In the genomic region with DNA sequence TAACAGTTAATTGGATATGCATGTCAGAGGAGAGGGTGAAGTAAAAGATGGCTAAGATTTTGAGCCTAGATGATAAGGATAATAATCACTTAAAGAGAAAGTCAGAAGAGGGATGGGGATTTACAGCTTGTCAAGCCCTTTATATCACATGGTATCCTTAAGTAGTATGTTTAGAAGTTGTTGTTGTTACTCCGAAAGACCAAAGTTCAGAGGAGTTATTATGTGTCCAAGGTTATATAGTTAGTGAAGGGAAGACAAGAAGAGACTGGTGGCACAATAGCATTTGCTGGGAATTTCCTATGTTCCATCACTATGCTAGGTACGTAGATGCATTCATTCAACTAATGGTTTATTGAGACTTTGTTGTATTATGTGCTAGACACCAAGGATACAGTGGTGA, we compare ENCODE assay signal across 16 cellular contexts. TPM values are rescaled to one million over a fixed set of nuclear protein-coding genes. Genes with fewer than 3 reads are reported as not detected.
DNase-seq lines count a peak whose midpoint lies in the region; ATAC-seq, FAIRE-seq and TF ChIP-seq lines count a peak whose summit lies in the region.
"Had no signal": no experiment of that assay in that cellular context is flagged by ENCODE, and none has a peak within 500 bp of the region (broad histone marks: within the 10 kb centered on the region; RNA-seq: fewer than 3 reads in every experiment).

No MANE protein-coding gene starts in this region.

- H4K20me1 ChIP-seq in HepG2 (ENCODE audit: insufficient read depth, low read length) = no peaks in the 10 kb centered on the region; the same call in 1 of the 2 replicates

- H3K27me3 ChIP-seq in heart right ventricle (no peaks in the 10 kb centered on the region), esophagus muscularis mucosa (no peaks in the 10 kb centered on the region), rectal smooth muscle tissue (ENCODE audit: control insufficient read depth, insufficient read depth, low read length) (no peaks in the 10 kb centered on the region), HepG2 (ENCODE audit: control insufficient read depth in 1 of 2, insufficient read depth in 2 of 2, low read length in 2 of 2) (no peaks in the 10 kb centered on the region)

- DNase-seq in heart right ventricle = no peak
- no peak for DNase-seq in left cardiac atrium
- DNase-seq in esophagus muscularis mucosa (ENCODE audit: extremely low spot score) = no peak
- no peak for DNase-seq in Kasumi-1 (lab: John Stamatoyannopoulos, UW)
- DNase-seq in HepG2 (ENCODE audit: low spot score) = no peak
- DNase-seq in RCC 7860 (ENCODE audit: low spot score) = no peak
- DNase-seq: EL; HCEC 1CT; MV-4-11; NCI-H1436 treated with DMSO at 0.1 percent for 48 hours; NCI-H2227 treated with DMSO at 0.1 percent for 48 hours; NCI-H524 treated with DMSO at 0.1 percent for 48 hours; NK-92 treated with Interleukin-12 subunit alpha and Interleukin-12 subunit beta, amount 100 ng/mL, for 24 hours had no signal

- H3K4me2 ChIP-seq in HepG2 (ENCODE audit: low read depth, low read length) = no peak overlapping the region

- in situ Hi-C loops in HepG2 (cut with HindIII; ENCODE audit: extremely low pct_ligation_motif_present, low pct_unique_long_range_greater_than_20kb) = no loop called here

- peak overlapping the region in 9 of 10 donors; percentile 21 to 84 (median 74) for H3K27ac ChIP-seq in heart right ventricle
- peak overlapping the region; percentile 58 to 81 (median 76) for H3K27ac ChIP-seq in esophagus muscularis mucosa (replicated peaks in 1 of 4)
- peak overlapping the region; percentile 30 for H3K27ac ChIP-seq in rectal smooth muscle tissue (ENCODE audit: low read depth, low read length)
- no peak overlapping the region for H3K27ac ChIP-seq in HepG2 (ENCODE audit: extremely low read length, insufficient read depth, low read length)

- no peak overlapping the region for H3K9ac ChIP-seq in rectal smooth muscle tissue (ENCODE audit: low read length)
- H3K9ac ChIP-seq in HepG2 (ENCODE audit: insufficient read depth, low read depth, low read length) = no peak overlapping the region

- CTCF ChIA-PET in HepG2 (lab: Yijun Ruan, JAX; ENCODE audit: low intra/inter-chr PET ratio, low total read pairs) = no interaction called here

- H3K4me3 ChIP-seq in heart right ventricle (no peak overlapping the region), esophagus muscularis mucosa (no peak overlapping the region), rectal smooth muscle tissue (ENCODE audit: low read length) (no peak overlapping the region), HepG2 (replicated peaks in 1 of 3; ENCODE audit: insufficient read depth in 1 of 3, low read depth in 2 of 3, low read length in 3 of 3) (no peak overlapping the region)

- intact Hi-C loops in heart right ventricle (cut with DNase I) = no loop called here
- intact Hi-C loops in left cardiac atrium (cut with DNase I) = no loop called here
- intact Hi-C loops in esophagus muscularis mucosa (cut with DNase I) = no loop called here
- intact Hi-C loops in HepG2 (cut with micrococcal nuclease; ENCODE audit: unreplicated experiment) = no loop called here

- no peak for TF ChIP-seq RAD21 in HepG2 (CRISPR knock-in tag; IDR thresholded peaks at IDR 0.05)

- no peaks in the 10 kb centered on the region for H3K79me2 ChIP-seq in HepG2 (ENCODE audit: insufficient read depth, low read length)

- no TSS peak for BruUV-seq in HepG2 (replicated peaks; lab: Mats Ljungman, UMichigan)

- H3K4me1 ChIP-seq in heart right ventricle (peaks cover 4 to 47% (median 14%) of the 10 kb centered on the region in 9 donors), esophagus muscularis mucosa (peaks cover 30 to 54% (median 50%) of the 10 kb centered on the region in 4 donors), rectal smooth muscle tissue (ENCODE audit: control insufficient read depth, insufficient read depth, low read length) (peaks cover 20% of the 10 kb centered on the region), HepG2 (ENCODE audit: insufficient read depth, low read length) (no peaks in the 10 kb centered on the region)

- H3K36me3 ChIP-seq in heart right ventricle (peaks cover 0 to 93% (median 28%) of the 10 kb centered on the region in 9 donors), esophagus muscularis mucosa (peaks cover 7 to 72% (median 37%) of the 10 kb centered on the region in 4 donors), rectal smooth muscle tissue (ENCODE audit: control insufficient read depth, insufficient read depth, low read length) (peaks cover 16% of the 10 kb centered on the region), HepG2 (replicated peaks in 1 of 2; ENCODE audit: control insufficient read depth in 1 of 2, insufficient read depth in 2 of 2, low read length in 2 of 2) (peaks cover 4 to 14% of the 10 kb centered on the region in 2 experiments)

- no peak for ATAC-seq in heart right ventricle
- ATAC-seq in left cardiac atrium = no peak
- ATAC-seq in GM21360 (IDR thresholded peaks at IDR 0.05; ENCODE audit: unreplicated experiment) = no peak
- ATAC-seq in HepG2 = no peak

- H2AFZ ChIP-seq in HepG2 (ENCODE audit: low read length) = no peak overlapping the region

- no peak for TF ChIP-seq EP300 in esophagus muscularis mucosa (IDR thresholded peaks at IDR 0.05)
- no peak for TF ChIP-seq EP300 in HepG2 (IDR thresholded peaks at IDR 0.05; ENCODE audit: low read depth in 2 of 2, low read length in 2 of 2)
- TF ChIP-seq EP300 in HepG2 (CRISPR knock-in tag; IDR thresholded peaks at IDR 0.05; ENCODE audit: borderline replicate concordance) = no peak

- TF ChIP-seq CTCF in heart right ventricle (IDR thresholded peaks at IDR 0.05) (no peak), esophagus muscularis mucosa (IDR thresholded peaks at IDR 0.05) (no peak), HepG2 (CRISPR knock-in tag; IDR thresholded peaks at IDR 0.05) (no peak)

- no peak for TF ChIP-seq POLR2A in esophagus muscularis mucosa (IDR thresholded peaks at IDR 0.05; ENCODE audit: low read depth)
- TF ChIP-seq POLR2A in HepG2 (IDR thresholded peaks at IDR 0.05; ENCODE audit: insufficient read depth in 1 of 2, low read depth in 2 of 2, low read length in 2 of 2) = no peak

- FAIRE-seq in HepG2 (lab: Jason Lieb, UNC) = no peak
- FAIRE-seq in RCC 7860 (lab: Jason Lieb, UNC) = no peak
- FAIRE-seq: A204.1 had no signal

- POLR2A ChIA-PET in HepG2 (lab: Yijun Ruan, JAX) = no interaction called here

- no peaks in the 10 kb centered on the region for H3K9me3 ChIP-seq in heart right ventricle
- no peaks in the 10 kb centered on the region for H3K9me3 ChIP-seq in esophagus muscularis mucosa
- H3K9me3 ChIP-seq in HepG2 (ENCODE audit: low read length) = no peaks in the 10 kb centered on the region

- 41 to 44% methylated on average over 2 of the region's 2 CpGs for WGBS in heart right ventricle, 2 donors
- 38% methylated on average over 2 of the region's 2 CpGs for WGBS in esophagus muscularis mucosa
- 46% methylated on average over 2 of the region's 2 CpGs for WGBS in HepG2 (ENCODE audit: low lambda C conversion rate)

RNA-seq across cellular contexts. Expression of a gene that starts 30.8 kb away (rescaled TPM):
- total RNA-seq in heart right ventricle (10 to 100 TPM; 19.5 to 26.5 (median 22.5) TPM), left cardiac atrium (10 to 100 TPM; 23.7 to 24.6 TPM), esophagus muscularis mucosa (10 to 100 TPM; 16.2 to 32.6 (median 24.4) TPM), HepG2 (2016; rRNA removed; fragmentation: Illumina TruSeq; extraction: Trizol) (18.6 and 24.6 TPM in 2 replicates)
- polyA plus RNA-seq in heart right ventricle (1 to 10 TPM; 1.9 to 3.1 TPM), HepG2 (2011; rRNA removed) (8.3 and 9.2 TPM in 2 replicates)
- total RNA-seq in HepG2 (2016; cell fraction: cytosol; rRNA removed; fragmentation: Illumina TruSeq; extraction: Trizol; ENCODE audit: low read depth) = 2.3 and 2.6 TPM in 2 replicates
- 17.7 and 19.0 TPM in 2 replicates for total RNA-seq in HepG2 (2016; cell fraction: insoluble cytoplasmic fraction; rRNA removed; fragmentation: Illumina TruSeq; extraction: Trizol)
- total RNA-seq in HepG2 (2016; cell fraction: membrane; rRNA removed; fragmentation: Illumina TruSeq; extraction: Trizol) = 14.3 and 15.4 TPM in 2 replicates
- total RNA-seq in HepG2 (2016; cell fraction: nucleus; rRNA removed; fragmentation: Illumina TruSeq; extraction: Trizol) = 13.4 and 15.9 TPM in 2 replicates
- 6.9 and 7.6 TPM in 2 replicates for polyA plus RNA-seq in HepG2 (2011; cell fraction: cytosol; rRNA removed)
- 14.5 and 14.6 TPM in 2 replicates for polyA plus RNA-seq in HepG2 (2011; cell fraction: nucleus; rRNA removed)
- 6.5 and 8.6 TPM in 2 replicates for polyA plus RNA-seq in HepG2 (2012)
- 1.6 and 1.7 TPM in 2 replicates for polyA plus RNA-seq in HepG2 (2016; cell fraction: cytosol; fragmentation: Illumina TruSeq; extraction: Trizol; ENCODE audit: low read depth)
- polyA plus RNA-seq in HepG2 (2016; cell fraction: insoluble cytoplasmic fraction; fragmentation: Illumina TruSeq; extraction: Trizol; ENCODE audit: low read depth) = 10.9 and 13.4 TPM in 2 replicates
- 6.6 and 6.7 TPM in 2 replicates for polyA plus RNA-seq in HepG2 (2016; cell fraction: membrane; fragmentation: Illumina TruSeq; extraction: Trizol; ENCODE audit: low read depth)
- polyA plus RNA-seq in HepG2 (2016; cell fraction: nucleus; fragmentation: Illumina TruSeq; extraction: Trizol; ENCODE audit: insufficient read depth, low read depth) = 12.8 and 14.3 TPM in 2 replicates
- 34.4 and 42.3 TPM in 2 replicates for polyA minus RNA-seq in HepG2 (2011; rRNA and poly(A)+ RNA removed; ENCODE audit: low replicate concordance)
- polyA minus RNA-seq in HepG2 (2011; cell fraction: cytosol; rRNA and poly(A)+ RNA removed) = 14.7 and 17.8 TPM in 2 replicates
- polyA minus RNA-seq in HepG2 (2011; cell fraction: nucleus; rRNA and poly(A)+ RNA removed) = 11.6 and 13.8 TPM in 2 replicates

RNA-seq across cellular contexts. Expression of a gene that starts 44.4 kb away (rescaled TPM):
- total RNA-seq in heart right ventricle (10 to 100 TPM; 15.0 to 25.1 (median 20.5) TPM), left cardiac atrium (10 to 100 TPM; 14.6 to 16.5 TPM), esophagus muscularis mucosa (10 to 100 TPM; 25.2 to 42.7 (median 33.0) TPM), HepG2 (2016; rRNA removed; fragmentation: Illumina TruSeq; extraction: Trizol) (6.0 and 6.8 TPM in 2 replicates)
- polyA plus RNA-seq in heart right ventricle (10 to 100 TPM in 1 of 2 donors, 1 to 10 TPM in 1; 4.1 to 10.5 TPM), HepG2 (2011; rRNA removed) (13.8 and 14.6 TPM in 2 replicates)
- total RNA-seq in HepG2 (2016; cell fraction: cytosol; rRNA removed; fragmentation: Illumina TruSeq; extraction: Trizol; ENCODE audit: low read depth) = 3.0 and 4.0 TPM in 2 replicates
- total RNA-seq in HepG2 (2016; cell fraction: insoluble cytoplasmic fraction; rRNA removed; fragmentation: Illumina TruSeq; extraction: Trizol) = 4.8 and 6.6 TPM in 2 replicates
- total RNA-seq in HepG2 (2016; cell fraction: membrane; rRNA removed; fragmentation: Illumina TruSeq; extraction: Trizol) = 4.0 and 7.0 TPM in 2 replicates
- 8.4 and 9.1 TPM in 2 replicates for total RNA-seq in HepG2 (2016; cell fraction: nucleus; rRNA removed; fragmentation: Illumina TruSeq; extraction: Trizol)
- polyA plus RNA-seq in HepG2 (2011; cell fraction: cytosol; rRNA removed) = 8.4 and 8.5 TPM in 2 replicates
- polyA plus RNA-seq in HepG2 (2011; cell fraction: nucleus; rRNA removed) = 15.1 and 16.9 TPM in 2 replicates
- polyA plus RNA-seq in HepG2 (2012) = 8.8 and 9.8 TPM in 2 replicates
- polyA plus RNA-seq in HepG2 (2016; cell fraction: cytosol; fragmentation: Illumina TruSeq; extraction: Trizol; ENCODE audit: low read depth) = 0.53 and 1.4 TPM in 2 replicates
- 3.8 and 5.2 TPM in 2 replicates for polyA plus RNA-seq in HepG2 (2016; cell fraction: insoluble cytoplasmic fraction; fragmentation: Illumina TruSeq; extraction: Trizol; ENCODE audit: low read depth)
- polyA plus RNA-seq in HepG2 (2016; cell fraction: membrane; fragmentation: Illumina TruSeq; extraction: Trizol; ENCODE audit: low read depth) = 2.3 and 3.6 TPM in 2 replicates
- polyA plus RNA-seq in HepG2 (2016; cell fraction: nucleus; fragmentation: Illumina TruSeq; extraction: Trizol; ENCODE audit: insufficient read depth, low read depth) = 10.2 and 12.8 TPM in 2 replicates
- polyA minus RNA-seq in HepG2 (2011; rRNA and poly(A)+ RNA removed; ENCODE audit: low replicate concordance) = 17.3 and 43.6 TPM in 2 replicates
- polyA minus RNA-seq in HepG2 (2011; cell fraction: cytosol; rRNA and poly(A)+ RNA removed) = 13.8 and 14.4 TPM in 2 replicates
- polyA minus RNA-seq in HepG2 (2011; cell fraction: nucleus; rRNA and poly(A)+ RNA removed) = 25.6 and 31.6 TPM in 2 replicates
